In the genomic region with DNA sequence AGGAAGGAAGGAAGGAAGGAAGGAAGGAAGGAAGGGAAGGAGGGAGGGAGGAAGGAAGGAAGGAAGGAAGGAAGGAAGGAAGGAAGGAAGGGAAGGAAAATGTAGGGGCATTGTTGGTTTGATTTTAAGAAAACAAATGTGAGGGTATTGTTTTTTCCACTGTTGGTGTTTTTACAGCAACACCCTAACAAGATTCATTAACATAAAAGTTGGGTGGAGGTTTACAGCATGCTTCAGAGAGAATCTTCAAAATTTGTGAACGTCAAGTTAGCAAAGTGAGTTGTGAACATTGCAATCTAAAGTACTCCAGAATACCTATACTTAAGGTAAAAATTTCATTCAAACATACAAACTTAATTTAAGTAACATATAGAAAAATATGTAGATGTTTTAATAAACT, we compare ENCODE assay signal across 5 cellular contexts.
"Had no signal": no experiment of that assay in that cellular context is flagged by ENCODE, and none has a peak within 500 bp of the region (broad histone marks: within the 10 kb centered on the region; RNA-seq: fewer than 3 reads in every experiment).

No MANE protein-coding gene starts in this region.

- H3K27ac ChIP-seq: HL-60 had no signal

- DNase-seq: IMR-90, KBM-7, KG1 had no signal

- H3K4me3 ChIP-seq: K562 had no signal
